In genomic region chr10:31467791-31468535, GRCh38 we compare ENCODE assay signal across 8 cellular contexts.
DNase-seq lines count a peak whose midpoint lies in the region; ATAC-seq, FAIRE-seq and TF ChIP-seq lines count a peak whose summit lies in the region.

No MANE protein-coding gene starts in this region.

- no peak for FAIRE-seq in endothelial cell of umbilical vein (lab: Jason Lieb, UNC)

- H3K79me2 ChIP-seq in Loucy (ENCODE audit: insufficient read depth, low read length) = no peaks in the 10 kb centered on the region
- peaks cover 15% of the 10 kb centered on the region for H3K79me2 ChIP-seq in endothelial cell of umbilical vein (ENCODE audit: control insufficient read depth, insufficient read depth, low read length)

- peak; percentile 62 for DNase-seq in ELF-1 (ENCODE audit: low read depth, low spot score)
- no peak for DNase-seq in endothelial cell of umbilical vein (ENCODE audit: low read depth, low spot score)
- DNase-seq in retina = no peak
- DNase-seq in NCI-H128 (lab: John Stamatoyannopoulos, UW; ENCODE audit: unreplicated experiment) = no peak
- DNase-seq in middle frontal gyrus (ENCODE audit: extremely low spot score, low spot score) = no peak

- H4K20me1 ChIP-seq in Loucy (ENCODE audit: insufficient read depth, low read length, poor library complexity, severe bottlenecking) (no peaks in the 10 kb centered on the region), endothelial cell of umbilical vein (replicated peaks; ENCODE audit: control insufficient read depth, extremely low read depth, insufficient read depth, low read length) (peaks cover 2% of the 10 kb centered on the region)

- H3K4me3 ChIP-seq in Loucy (ENCODE audit: low read length, poor library complexity, severe bottlenecking) = no peak overlapping the region
- H3K4me3 ChIP-seq in endothelial cell of umbilical vein (replicated peaks in 1 of 3; ENCODE audit: insufficient read depth in 1 of 3, low read depth in 1 of 3, low read length in 3 of 3) = no peak overlapping the region

- no peak for TF ChIP-seq POLR2A in endothelial cell of umbilical vein (IDR thresholded peaks at IDR 0.05; ENCODE audit: low read depth, low read length)

- POLR2A ChIA-PET in endothelial cell of umbilical vein (lab: Charles Lee) = no interaction called here

- no peak overlapping the region for H3K4me2 ChIP-seq in Loucy (ENCODE audit: low read depth, low read length, poor library complexity, severe bottlenecking)
- H3K4me2 ChIP-seq in endothelial cell of umbilical vein (ENCODE audit: insufficient read depth, low read length) = no peak overlapping the region

- ATAC-seq in HG02763 (IDR thresholded peaks at IDR 0.05; ENCODE audit: unreplicated experiment) = no peak

- H2AFZ ChIP-seq in Loucy (ENCODE audit: low read length) = no peak overlapping the region
- H2AFZ ChIP-seq in endothelial cell of umbilical vein (ENCODE audit: low read depth, low read length) = no peak overlapping the region

- intact Hi-C loops in endothelial cell of umbilical vein (cut with micrococcal nuclease) = loop anchor here (1.0 kb wide), 1 partner anchor 684 kb away; no protein-coding TSS in a partner anchor

- H3K4me3 Mint-ChIP-seq in nephron = no peak overlapping the region

- no peaks in the 10 kb centered on the region for H3K9me1 ChIP-seq in endothelial cell of umbilical vein (replicated peaks; ENCODE audit: control insufficient read depth, extremely low read depth, insufficient read depth, low read length)

- dilution Hi-C loops in endothelial cell of umbilical vein (cut with MboI; ENCODE audit: extremely low pct_ligation_motif_present, low sequenced_read_pairs) = no loop called here

- H3K9me3 ChIP-seq in Loucy (ENCODE audit: insufficient read depth, low read depth, low read length) = peaks cover 16% of the 10 kb centered on the region
- no peaks in the 10 kb centered on the region for H3K9me3 ChIP-seq in endothelial cell of umbilical vein (replicated peaks; ENCODE audit: control insufficient read depth, insufficient read depth, low read length)

- H3K36me3 Mint-ChIP-seq in nephron (ENCODE audit: low read depth) = peaks cover 58% of the 10 kb centered on the region

- no peaks in the 10 kb centered on the region for H3K4me1 ChIP-seq in Loucy (ENCODE audit: insufficient read depth, low read length, poor library complexity, severe bottlenecking)
- H3K4me1 ChIP-seq in endothelial cell of umbilical vein (ENCODE audit: control insufficient read depth, extremely low read depth, insufficient read depth, low read length) = no peaks in the 10 kb centered on the region

- H3K27me3 ChIP-seq in Loucy (ENCODE audit: insufficient read depth, low read length, poor library complexity, severe bottlenecking) (no peaks in the 10 kb centered on the region), endothelial cell of umbilical vein (ENCODE audit: control insufficient read depth in 2 of 2, insufficient read depth in 2 of 2, low read length in 2 of 2) (no peaks in the 10 kb centered on the region)

- peaks cover 4% of the 10 kb centered on the region for H3K27me3 Mint-ChIP-seq in nephron (ENCODE audit: low read depth)

- TF ChIP-seq CTCF in Loucy (conservative IDR thresholded peaks at IDR 0.05; ENCODE audit: low read length) = peak; percentile 75
- TF ChIP-seq CTCF in endothelial cell of umbilical vein (IDR thresholded peaks at IDR 0.05; ENCODE audit: extremely low read depth in 1 of 2, insufficient read depth in 1 of 2, low read depth in 1 of 2, low read length in 2 of 2) = peak; percentile 21 to 43
- peak; percentile 18 to 33 (median 23) for TF ChIP-seq CTCF in nephron (IDR thresholded peaks at IDR 0.05; ENCODE audit: unreplicated experiment in 3 of 3)

- H3K36me3 ChIP-seq in Loucy (ENCODE audit: insufficient read depth, low read length) (peaks cover 60% of the 10 kb centered on the region), endothelial cell of umbilical vein (ENCODE audit: control insufficient read depth in 2 of 2, extremely low read depth in 1 of 2, insufficient read depth in 2 of 2, low read length in 2 of 2) (peaks cover 15 to 19% of the 10 kb centered on the region in 2 experiments)

- H3K9ac ChIP-seq in Loucy (ENCODE audit: low read depth, low read length, poor library complexity, severe bottlenecking) (no peak overlapping the region), endothelial cell of umbilical vein (replicated peaks; ENCODE audit: extremely low read depth, insufficient read depth, low read length) (no peak overlapping the region)

- BruUV-seq in endothelial cell of umbilical vein (replicated peaks; lab: Mats Ljungman, UMichigan) = no TSS peak

- H3K9me3 Mint-ChIP-seq in nephron = peaks cover 52% of the 10 kb centered on the region

- H3K27ac ChIP-seq in endothelial cell of umbilical vein (ENCODE audit: insufficient read depth, low read depth, low read length) = no peak overlapping the region

- H3K27ac Mint-ChIP-seq in nephron = no peak overlapping the region

- H3K9me2 ChIP-seq in Loucy (replicated peaks; ENCODE audit: low read depth, low read length) = no peaks in the 10 kb centered on the region

- CTCF ChIA-PET in endothelial cell of umbilical vein (lab: Charles Lee) = interaction anchor here (0.8 to 2.2 kb wide), 6 partner anchors 12 to 716 kb away, joined by 3 to 7 read pairs (median 6); no protein-coding TSS in a partner anchor

- no peaks in the 10 kb centered on the region for H3F3A ChIP-seq in Loucy (ENCODE audit: low read depth)

- no peaks in the 10 kb centered on the region for H3K4me1 Mint-ChIP-seq in nephron

TF ChIP-seq in endothelial cell of umbilical vein, 7 proteins besides CTCF, POLR2A, EP300 and RAD21:
- TF ChIP-seq POLR2AphosphoS5 (IDR thresholded peaks at IDR 0.05; ENCODE audit: insufficient read depth, low read depth, low read length) = no peak
- no peak for TF ChIP-seq MAX (IDR thresholded peaks at IDR 0.05; ENCODE audit: insufficient read depth, insufficient read length)
- no peak for TF ChIP-seq FOS (IDR thresholded peaks at IDR 0.05; ENCODE audit: borderline replicate concordance, insufficient read depth, low read length)
- no peak for TF ChIP-seq EZH2 (IDR thresholded peaks at IDR 0.05; ENCODE audit: borderline replicate concordance, low read depth, low read length, severe bottlenecking)
- TF ChIP-seq GATA2 (IDR thresholded peaks at IDR 0.05; ENCODE audit: insufficient read depth, insufficient read length, low read depth, low read length) = no peak
- no peak for TF ChIP-seq MYC (IDR thresholded peaks at IDR 0.05; ENCODE audit: low read depth, low read length)
- TF ChIP-seq JUN (IDR thresholded peaks at IDR 0.05; ENCODE audit: borderline replicate concordance, insufficient read depth, insufficient read length, low read depth) = no peak

Comparison
In these comparisons a context has a peak if more than half of its experiments do, and no peak if none do; other contexts are left out.
1. CTCF ChIP-seq: peak in every context shown above with its lines; median percentile 75 in Loucy; 32 in endothelial cell of umbilical vein; 23 in nephron.